ENCODE assay signal across 9 cellular contexts in genomic region chr11:67436459-67437081, GRCh38. TPM values are rescaled to one million over a fixed set of nuclear protein-coding genes. Genes with fewer than 3 reads are reported as not detected.
DNase-seq lines count a peak whose midpoint lies in the region; ATAC-seq, FAIRE-seq and TF ChIP-seq lines count a peak whose summit lies in the region.
"Had no signal": no experiment of that assay in that cellular context is flagged by ENCODE, and none has a peak within 500 bp of the region (broad histone marks: within the 10 kb centered on the region; RNA-seq: fewer than 3 reads in every experiment).

No MANE protein-coding gene starts in this region.

- intact Hi-C loops in CD14-positive monocyte (cut with micrococcal nuclease), result no loop called here

- H3K27me3 Mint-ChIP-seq in astrocyte (ENCODE audit: low read depth, unreplicated experiment) (no peaks in the 10 kb centered on the region), CD14-positive monocyte (ENCODE audit: low read depth in 3 of 3) (no peaks in the 10 kb centered on the region)

- H3K27ac Mint-ChIP-seq in astrocyte (ENCODE audit: unreplicated experiment) (peak overlapping the region; percentile 55), CD14-positive monocyte (peak overlapping the region in 1 of 7 donors; percentile 37)

- no peaks in the 10 kb centered on the region for H3K9me3 ChIP-seq in astrocyte (ENCODE audit: insufficient read depth, low read depth, low read length)

- peaks cover 13% of the 10 kb centered on the region for H3K4me1 ChIP-seq in astrocyte (ENCODE audit: insufficient read depth, low read length)
- no peaks in the 10 kb centered on the region for H3K4me1 ChIP-seq in foreskin keratinocyte

- H3K36me3 ChIP-seq in astrocyte (ENCODE audit: insufficient read depth, low read length), result peaks cover 8% of the 10 kb centered on the region

- H3K4me3 Mint-ChIP-seq in astrocyte (ENCODE audit: unreplicated experiment) (peak overlapping the region; percentile 62), CD14-positive monocyte (peak overlapping the region in 1 of 2 donors; percentile 64)

- H3K27ac ChIP-seq in astrocyte (ENCODE audit: low read depth, low read length) (no peak overlapping the region), foreskin keratinocyte (no peak overlapping the region)

- no peak overlapping the region for H3K9ac ChIP-seq in astrocyte (ENCODE audit: low read length)

- H3K4me2 ChIP-seq in astrocyte (ENCODE audit: low read length), result peak overlapping the region; percentile 19

- peaks cover 7% of the 10 kb centered on the region for H3K4me1 Mint-ChIP-seq in astrocyte (ENCODE audit: low read depth, unreplicated experiment)
- peaks cover 33% of the 10 kb centered on the region for H3K4me1 Mint-ChIP-seq in CD14-positive monocyte

- no peak for TF ChIP-seq CTCF in astrocyte (IDR thresholded peaks at IDR 0.05; ENCODE audit: insufficient read depth, low read depth, low read length)
- no peak for TF ChIP-seq CTCF in CD14-positive monocyte (IDR thresholded peaks at IDR 0.05)
- TF ChIP-seq CTCF in foreskin keratinocyte (conservative IDR thresholded peaks at IDR 0.05), result no peak

- peak; percentile 65 for TF ChIP-seq POLR2A in Raji (IDR thresholded peaks at IDR 0.05; ENCODE audit: insufficient read depth, low read depth, low read length)

- peak; percentile 73 for DNase-seq in NK-92 treated with Interleukin-12 subunit alpha and Interleukin-12 subunit beta, amount 100 ng/mL, for 24 hours (lab: John Stamatoyannopoulos, UW)
- DNase-seq in NK-92 (lab: John Stamatoyannopoulos, UW; ENCODE audit: unreplicated experiment), result no peak
- DNase-seq in astrocyte (ENCODE audit: low read depth), result no peak
- peak; percentile 74 for DNase-seq in stimulated activated CD4-positive, alpha-beta T cell treated with anti-CD3 and anti-CD28 coated beads, Interleukin-12 subunit alpha, Interleukin-12 subunit beta, amount 100 ng/mL, for 4 hours
- no peak for DNase-seq in AG08396 (ENCODE audit: low spot score)
- DNase-seq in CD14-positive monocyte (ENCODE audit: low spot score), result no peak
- no peak for DNase-seq in foreskin keratinocyte

- no peaks in the 10 kb centered on the region for H3K27me3 ChIP-seq in astrocyte (ENCODE audit: insufficient read depth, low read length)
- H3K27me3 ChIP-seq in foreskin keratinocyte, result no peaks in the 10 kb centered on the region

- peaks cover 9% of the 10 kb centered on the region for H3K36me3 Mint-ChIP-seq in astrocyte (ENCODE audit: low read depth, unreplicated experiment)
- peaks cover 51 to 64% of the 10 kb centered on the region in 2 donors for H3K36me3 Mint-ChIP-seq in CD14-positive monocyte

- H4K20me1 ChIP-seq in astrocyte (ENCODE audit: insufficient read depth, low read length), result peaks cover 9% of the 10 kb centered on the region

- no peak overlapping the region for H2AFZ ChIP-seq in astrocyte (ENCODE audit: low read depth, low read length)

- peaks cover under 1% of the 10 kb centered on the region for H3K79me2 ChIP-seq in astrocyte (ENCODE audit: insufficient read depth, low read length)

- H3K4me3 ChIP-seq in astrocyte (ENCODE audit: insufficient read depth, low read depth, low read length), result no peak overlapping the region

- H3K9me3 Mint-ChIP-seq in astrocyte (ENCODE audit: unreplicated experiment) (no peaks in the 10 kb centered on the region), CD14-positive monocyte (no peaks in the 10 kb centered on the region)

- no peak for FAIRE-seq in astrocyte (lab: Jason Lieb, UNC)

- no peak for ATAC-seq in foreskin keratinocyte

RNA-seq across cellular contexts. Expression of gene PTPRCAP, which starts 0.9 kb away (rescaled TPM):
- total RNA-seq in astrocyte (1.7 and 2.3 TPM in 2 replicates), foreskin keratinocyte (0.32 and 0.61 TPM in 2 replicates)
- polyA plus RNA-seq in CD14-positive monocyte (1 to 10 TPM; 2.1 to 2.8 TPM), foreskin keratinocyte (0.29 and 0.69 TPM in 2 replicates)

RNA-seq across cellular contexts. Expression of gene CORO1B, which starts 6.7 kb away (rescaled TPM):
- total RNA-seq in astrocyte (102 and 124 TPM in 2 replicates), foreskin keratinocyte (68.6 and 71.0 TPM in 2 replicates)
- polyA plus RNA-seq in CD14-positive monocyte (100 to 1,000 TPM; 105 to 106 TPM), foreskin keratinocyte (89.8 and 92.4 TPM in 2 replicates)

RNA-seq across cellular contexts. Expression of gene RPS6KB2, which starts 8.3 kb away (rescaled TPM):
- total RNA-seq in astrocyte (52.9 and 57.0 TPM in 2 replicates), foreskin keratinocyte (68.8 and 76.4 TPM in 2 replicates)
- polyA plus RNA-seq in CD14-positive monocyte (10 to 100 TPM; 51.6 to 53.8 TPM), foreskin keratinocyte (77.5 and 91.5 TPM in 2 replicates)

RNA-seq across cellular contexts. Expression of gene GPR152, which starts 16.0 kb away (rescaled TPM):
- not detected in 2 replicates for total RNA-seq in astrocyte
- polyA plus RNA-seq in CD14-positive monocyte, result not detected
- not detected in 2 replicates for total RNA-seq in foreskin keratinocyte
- not detected in 2 replicates for polyA plus RNA-seq in foreskin keratinocyte
- polyA plus RNA-seq: AG04450 had no signal

RNA-seq across cellular contexts. Expression of gene CABP4, which starts 18.6 kb away (rescaled TPM):
- total RNA-seq in astrocyte (not detected in 2 replicates), foreskin keratinocyte (not detected in 2 replicates)
- polyA plus RNA-seq in CD14-positive monocyte (under 1 TPM in 1 of 2 donors, not detected in 1; 0.28 TPM), foreskin keratinocyte (not detected in 2 replicates)
- polyA plus RNA-seq: AG04450 had no signal

Comparison
In these comparisons a context has a peak if more than half of its experiments do, and no peak if none do; other contexts are left out.
1. DNase-seq: peak in NK-92 treated with Interleukin-12 subunit alpha and Interleukin-12 subunit beta, amount 100 ng/mL, for 24 hours (single experiment) and stimulated activated CD4-positive, alpha-beta T cell treated with anti-CD3 and anti-CD28 coated beads, Interleukin-12 subunit alpha, Interleukin-12 subunit beta, amount 100 ng/mL, for 4 hours (single experiment); none in NK-92 (single experiment), astrocyte (single experiment), AG08396 (single experiment), CD14-positive monocyte (single experiment) and foreskin keratinocyte (0 of 2).